In the genomic region with DNA sequence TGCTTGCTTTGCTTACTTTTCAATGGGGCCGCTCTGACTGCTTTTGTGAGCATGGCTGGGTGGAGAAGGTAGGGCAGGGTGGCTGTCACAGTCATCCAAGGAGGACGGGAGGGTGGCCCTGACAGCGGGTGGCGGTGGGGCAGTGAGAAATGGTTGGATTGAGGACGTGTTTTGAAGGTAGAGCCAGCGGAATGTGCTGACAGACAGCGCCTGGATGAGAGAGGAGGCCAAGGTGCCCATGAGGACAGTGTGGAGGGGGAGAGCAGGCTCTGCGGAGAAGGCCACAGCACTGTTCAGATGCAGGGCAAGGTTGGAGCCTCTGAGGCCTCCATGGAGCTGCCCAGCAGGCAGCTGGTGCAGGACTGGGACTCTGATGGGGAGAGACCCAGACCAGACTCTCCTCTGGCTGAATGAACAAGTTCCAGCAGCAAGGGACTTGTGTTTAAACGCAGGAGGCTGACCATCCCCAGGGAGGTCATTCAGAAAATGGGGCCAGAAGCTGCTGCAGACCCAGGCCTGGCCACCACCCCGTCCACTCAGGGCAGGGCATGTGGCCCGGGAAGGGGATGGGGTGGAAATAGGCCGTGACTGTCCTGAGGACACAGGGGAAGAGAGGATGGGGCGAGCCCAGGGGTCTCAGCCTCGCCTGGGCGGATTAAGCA, we compare ENCODE assay signal across 29 cellular contexts.
DNase-seq lines count a peak whose midpoint lies in the region; ATAC-seq and TF ChIP-seq lines count a peak whose summit lies in the region.
"Had no signal": no experiment of that assay in that cellular context is flagged by ENCODE, and none has a peak within 500 bp of the region (broad histone marks: within the 10 kb centered on the region; RNA-seq: fewer than 3 reads in every experiment).

No MANE protein-coding gene starts in this region.

- H3K4me1 ChIP-seq in SK-N-SH (ENCODE audit: control insufficient read depth in 1 of 2, insufficient read depth in 2 of 2, low read depth in 1 of 2, low read length in 1 of 2) (peaks cover 0 to 17% of the 10 kb centered on the region in 2 experiments; a peak in 1 of 4 replicates), vagina (no peaks in the 10 kb centered on the region)
- H3K4me1 ChIP-seq: tibial nerve had no signal

- intact Hi-C loops in vagina (cut with DNase I) = no loop called here

- ATAC-seq in SK-N-SH treated with all-trans-retinoic acid at 6 μM for 48 hours = no peak
- ATAC-seq in HG03045 (IDR thresholded peaks at IDR 0.05; ENCODE audit: unreplicated experiment) = no peak
- ATAC-seq: left colon had no signal

- no peaks in the 10 kb centered on the region for H3K9me3 ChIP-seq in SK-N-SH
- no peaks in the 10 kb centered on the region for H3K9me3 ChIP-seq in vagina
- H3K9me3 ChIP-seq: Caco-2, tibial nerve had no signal

- H3K27me3 Mint-ChIP-seq in chondrocyte (ENCODE audit: low read depth) (peaks cover 24% of the 10 kb centered on the region), neural crest cell (ENCODE audit: low read depth) (no peaks in the 10 kb centered on the region)

- H3K36me3 ChIP-seq in SK-N-SH (replicated peaks in 1 of 2; ENCODE audit: control insufficient read depth in 1 of 2, insufficient read depth in 2 of 2, low read length in 1 of 2) = no peaks in the 10 kb centered on the region
- no peaks in the 10 kb centered on the region for H3K36me3 ChIP-seq in vagina
- H3K36me3 ChIP-seq: brain microvascular endothelial cell, tibial nerve had no signal

- 64% methylated on average over 11 of the region's 15 CpGs for WGBS in SK-N-SH (ENCODE audit: low lambda C conversion rate)

- H3K9ac ChIP-seq in SK-N-SH = no peak overlapping the region
- H3K9ac ChIP-seq: GM23248 had no signal

- POLR2A ChIA-PET in SK-N-SH (lab: Yijun Ruan, JAX) = interaction anchor here (1.1 kb wide), 1 partner anchor 16 kb away, joined by 4 read pairs; no protein-coding TSS in a partner anchor

- H3K4me3 ChIP-seq in SK-N-SH (ENCODE audit: low read depth in 2 of 2, low read length in 1 of 2) (no peak overlapping the region), vagina (no peak overlapping the region)
- H3K4me3 ChIP-seq: GM23248, tibial nerve had no signal

- no peak for TF ChIP-seq EP300 in SK-N-SH (IDR thresholded peaks at IDR 0.05; ENCODE audit: borderline replicate concordance in 1 of 2, low read depth in 1 of 2, low read length in 1 of 2)

- no peak overlapping the region for H3K4me3 Mint-ChIP-seq in chondrocyte (ENCODE audit: unreplicated experiment)
- H3K4me3 Mint-ChIP-seq in neural crest cell = peak overlapping the region; percentile 5
- H3K4me3 Mint-ChIP-seq: activated B cell treated with CpG ODN at 0.5 μM for 24 hours; activated naive CD4-positive, alpha-beta T cell treated with anti-CD3 and anti-CD28 coated beads, Interleukin-2, amount 10 ng/mL, durations not matched to agents 7 days and 5 days; CD14-positive monocyte; IgD-negative memory B cell had no signal

- no peaks in the 10 kb centered on the region for H4K20me1 ChIP-seq in SK-N-SH (ENCODE audit: insufficient read depth)

- no peak for TF ChIP-seq RAD21 in SK-N-SH (IDR thresholded peaks at IDR 0.05; ENCODE audit: low read length)

- no peak overlapping the region for H3K27ac Mint-ChIP-seq in chondrocyte (ENCODE audit: unreplicated experiment)
- peak overlapping the region; percentile 72 for H3K27ac Mint-ChIP-seq in neural crest cell (ENCODE audit: unreplicated experiment)
- H3K27ac Mint-ChIP-seq: activated B cell treated with CpG ODN at 0.5 μM for 24 hours; activated naive CD4-positive, alpha-beta T cell treated with anti-CD3 and anti-CD28 coated beads, Interleukin-2, amount 10 ng/mL, durations not matched to agents 7 days and 5 days; IgD-negative memory B cell; progenitor cell of endocrine pancreas had no signal

- no peaks in the 10 kb centered on the region for H3K27me3 ChIP-seq in SK-N-SH (ENCODE audit: insufficient read depth)
- no peaks in the 10 kb centered on the region for H3K27me3 ChIP-seq in vagina
- H3K27me3 ChIP-seq: brain microvascular endothelial cell had no signal

- peak; percentile 3 for DNase-seq in SK-N-SH
- DNase-seq in chondrocyte (ENCODE audit: low spot score) = peak; percentile 57
- DNase-seq in neural crest cell (ENCODE audit: low read depth, low spot score) = no peak
- peak; percentile 65 to 72 for DNase-seq in vagina (ENCODE audit: extremely low spot score in 2 of 2)
- no peak for DNase-seq in glomerular visceral epithelial cell (ENCODE audit: extremely low spot score)
- no peak for DNase-seq in SHP77 treated with DMSO at 0.1 percent for 48 hours (lab: John Stamatoyannopoulos, UW)
- DNase-seq: activated B cell treated with CpG ODN at 0.5 μM for 24 hours; activated naive CD4-positive, alpha-beta T cell treated with anti-CD3 and anti-CD28 coated beads, Interleukin-2, amount 10 ng/mL, durations not matched to agents 7 days and 5 days; brain microvascular endothelial cell; Caco-2; DMS79 treated with DMSO at 0.1 percent for 48 hours; GF-D8; GM23248; hippocampal formation; mesenchymal stem cell; NCI-H1048; NCI-H1694 treated with DMSO at 0.1 percent for 48 hours; NCI-H2171; stimulated activated CD4-positive, alpha-beta T cell treated with anti-CD3 and anti-CD28 coated beads, Interleukin-15, amount 100 ng/mL, for 24 hours; stimulated activated CD4-positive, alpha-beta T cell treated with anti-CD3 and anti-CD28 coated beads, Interleukin-4, amount 100 ng/mL, for 4 hours; T-helper 1 cell had no signal

- no peaks in the 10 kb centered on the region for H3K4me1 Mint-ChIP-seq in chondrocyte (ENCODE audit: low read depth)
- H3K4me1 Mint-ChIP-seq in neural crest cell = peaks cover 61% of the 10 kb centered on the region
- H3K4me1 Mint-ChIP-seq: activated B cell treated with CpG ODN at 0.5 μM for 24 hours; activated naive CD4-positive, alpha-beta T cell treated with anti-CD3 and anti-CD28 coated beads, Interleukin-2, amount 10 ng/mL, durations not matched to agents 7 days and 5 days; CD14-positive monocyte; IgD-negative memory B cell had no signal

- TF ChIP-seq POLR2A in vagina (IDR thresholded peaks at IDR 0.05) = no peak

- H3K79me2 ChIP-seq in SK-N-SH (ENCODE audit: insufficient read depth) = no peaks in the 10 kb centered on the region

- no peak for TF ChIP-seq CTCF in SK-N-SH (IDR thresholded peaks at IDR 0.05)
- TF ChIP-seq CTCF in chondrocyte (IDR thresholded peaks at IDR 0.05) = no peak
- TF ChIP-seq CTCF in neural crest cell (conservative IDR thresholded peaks at IDR 0.05) = no peak
- no peak for TF ChIP-seq CTCF in vagina (IDR thresholded peaks at IDR 0.05)

- H3K4me2 ChIP-seq in SK-N-SH = no peak overlapping the region

- H3K27ac ChIP-seq in SK-N-SH (ENCODE audit: low read depth in 2 of 2, low read length in 1 of 2) = no peak overlapping the region
- H3K27ac ChIP-seq in vagina = no peak overlapping the region
- H3K27ac ChIP-seq: 22Rv1, brain microvascular endothelial cell, GM23248, tibial nerve had no signal

- peaks cover 2% of the 10 kb centered on the region for H3K36me3 Mint-ChIP-seq in chondrocyte (ENCODE audit: low read depth)
- no peaks in the 10 kb centered on the region for H3K36me3 Mint-ChIP-seq in neural crest cell (ENCODE audit: low read depth)
- H3K36me3 Mint-ChIP-seq: activated naive CD4-positive, alpha-beta T cell treated with anti-CD3 and anti-CD28 coated beads, Interleukin-2, amount 10 ng/mL, durations not matched to agents 7 days and 5 days; CD14-positive monocyte had no signal

- H3K9me2 ChIP-seq in SK-N-SH = no peaks in the 10 kb centered on the region

- no peaks in the 10 kb centered on the region for H3K9me3 Mint-ChIP-seq in chondrocyte (ENCODE audit: low read depth)
- no peaks in the 10 kb centered on the region for H3K9me3 Mint-ChIP-seq in neural crest cell
- H3K9me3 Mint-ChIP-seq: activated B cell treated with CpG ODN at 0.5 μM for 24 hours; activated naive CD4-positive, alpha-beta T cell treated with anti-CD3 and anti-CD28 coated beads, Interleukin-2, amount 10 ng/mL, durations not matched to agents 7 days and 5 days; CD14-positive monocyte; IgD-negative memory B cell had no signal

- CTCF ChIA-PET in SK-N-SH (lab: Yijun Ruan, JAX) = interaction anchor here (1.9 kb wide), 1 partner anchor 12 kb away, joined by 5 read pairs; no protein-coding TSS in a partner anchor

- no peak overlapping the region for H2AFZ ChIP-seq in SK-N-SH (ENCODE audit: low read depth)
- H2AFZ ChIP-seq: GM23248 had no signal

- no peaks in the 10 kb centered on the region for H3F3A ChIP-seq in SK-N-SH (replicated peaks; ENCODE audit: insufficient read depth)

TF ChIP-seq in SK-N-SH, 30 proteins besides CTCF, POLR2A, EP300 and RAD21:
- TF ChIP-seq POLR2AphosphoS5 (IDR thresholded peaks at IDR 0.05; ENCODE audit: low read depth, low read length) = no peak
- TF ChIP-seq MEF2A (IDR thresholded peaks at IDR 0.05; ENCODE audit: borderline replicate concordance, low read depth) = no peak
- no peak for TF ChIP-seq TEAD4 (IDR thresholded peaks at IDR 0.05; ENCODE audit: borderline replicate concordance, insufficient read depth)

TF ChIP-seq in SK-N-SH treated with all-trans-retinoic acid at 6 μM for 48 hours, 23 proteins besides CTCF, POLR2A, EP300 and RAD21 (continues in another document):
- TF ChIP-seq ARNTL (CRISPR knock-in tag; IDR thresholded peaks at IDR 0.05; ENCODE audit: borderline replicate concordance, low read depth) (no peak), PPARA (CRISPR knock-in tag; IDR thresholded peaks at IDR 0.05; ENCODE audit: borderline replicate concordance) (no peak), ZFP30 (CRISPR knock-in tag; IDR thresholded peaks at IDR 0.05) (no peak), ZFP3 (CRISPR knock-in tag; IDR thresholded peaks at IDR 0.05) (no peak), ISL1 (CRISPR knock-in tag; IDR thresholded peaks at IDR 0.05) (no peak), TOX (CRISPR knock-in tag; IDR thresholded peaks at IDR 0.05; ENCODE audit: borderline replicate concordance) (no peak)
- TF ChIP-seq, protein P1, sequence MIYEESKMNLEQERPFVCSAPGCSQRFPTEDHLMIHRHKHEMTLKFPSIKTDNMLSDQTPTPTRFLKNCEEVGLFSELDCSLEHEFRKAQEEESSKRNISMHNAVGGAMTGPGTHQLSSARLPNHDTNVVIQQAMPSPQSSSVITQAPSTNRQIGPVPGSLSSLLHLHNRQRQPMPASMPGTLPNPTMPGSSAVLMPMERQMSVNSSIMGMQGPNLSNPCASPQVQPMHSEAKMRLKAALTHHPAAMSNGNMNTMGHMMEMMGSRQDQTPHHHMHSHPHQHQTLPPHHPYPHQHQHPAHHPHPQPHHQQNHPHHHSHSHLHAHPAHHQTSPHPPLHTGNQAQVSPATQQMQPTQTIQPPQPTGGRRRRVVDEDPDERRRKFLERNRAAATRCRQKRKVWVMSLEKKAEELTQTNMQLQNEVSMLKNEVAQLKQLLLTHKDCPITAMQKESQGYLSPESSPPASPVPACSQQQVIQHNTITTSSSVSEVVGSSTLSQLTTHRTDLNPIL (CRISPR knock-in tag; IDR thresholded peaks at IDR 0.05; ENCODE audit: low read depth) = no peak

Comparison
In these comparisons a context has a peak if more than half of its experiments do, and no peak if none do; other contexts are left out.
1. DNase-seq: peak in SK-N-SH (single experiment), chondrocyte (single experiment) and vagina (2 of 2); none in neural crest cell (single experiment), glomerular visceral epithelial cell (single experiment) and SHP77 treated with DMSO at 0.1 percent for 48 hours (single experiment).